Comparison of ENCODE assay signal across 8 cellular contexts in the genomic region with DNA sequence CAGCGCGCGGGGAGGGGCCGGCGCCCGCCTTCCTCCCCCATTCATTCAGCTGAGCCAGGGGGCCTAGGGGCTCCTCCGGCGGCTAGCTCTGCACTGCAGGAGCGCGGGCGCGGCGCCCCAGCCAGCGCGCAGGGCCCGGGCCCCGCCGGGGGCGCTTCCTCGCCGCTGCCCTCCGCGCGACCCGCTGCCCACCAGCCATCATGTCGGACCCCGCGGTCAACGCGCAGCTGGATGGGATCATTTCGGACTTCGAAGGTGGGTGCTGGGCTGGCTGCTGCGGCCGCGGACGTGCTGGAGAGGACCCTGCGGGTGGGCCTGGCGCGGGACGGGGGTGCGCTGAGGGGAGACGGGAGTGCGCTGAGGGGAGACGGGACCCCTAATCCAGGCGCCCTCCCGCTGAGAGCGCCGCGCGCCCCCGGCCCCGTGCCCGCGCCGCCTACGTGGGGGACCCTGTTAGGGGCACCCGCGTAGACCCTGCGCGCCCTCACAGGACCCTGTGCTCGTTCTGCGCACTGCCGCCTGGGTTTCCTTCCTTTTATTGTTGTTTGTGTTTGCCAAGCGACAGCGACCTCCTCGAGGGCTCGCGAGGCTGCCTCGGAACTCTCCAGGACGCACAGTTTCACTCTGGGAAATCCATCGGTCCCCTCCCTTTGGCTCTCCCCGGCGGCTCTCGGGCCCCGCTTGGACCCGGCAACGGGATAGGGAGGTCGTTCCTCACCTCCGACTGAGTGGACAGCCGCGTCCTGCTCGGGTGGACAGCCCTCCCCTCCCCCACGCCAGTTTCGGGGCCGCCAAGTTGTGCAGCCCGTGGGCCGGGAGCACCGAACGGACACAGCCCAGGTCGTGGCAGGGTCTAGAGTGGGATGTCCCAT.
DNase-seq lines count a peak whose midpoint lies in the region; ATAC-seq and TF ChIP-seq lines count a peak whose summit lies in the region.

No MANE protein-coding gene starts in this region.

- H3K27ac ChIP-seq in ACC112 (ENCODE audit: low read depth, low read length) (peak overlapping the region; percentile 61), RWPE1 (peak overlapping the region; percentile 73), lung (ENCODE audit: low read depth in 1 of 2, low read length in 1 of 2) (peak overlapping the region; percentile 86 to 96), tibial nerve (peak overlapping the region; percentile 79 to 95 (median 90))

- H3K9me3 ChIP-seq in lung (ENCODE audit: control insufficient read depth in 2 of 2, insufficient read depth in 1 of 2, low read length in 1 of 2): no peaks in the 10 kb centered on the region
- H3K9me3 ChIP-seq in tibial nerve: no peaks in the 10 kb centered on the region

- POLR2A ChIA-PET in RWPE1 (lab: Yijun Ruan, JAX; ENCODE audit: low non-redundant PET): no interaction called here

- H3K27me3 ChIP-seq in ACC112 (ENCODE audit: insufficient read depth, low read length): no peaks in the 10 kb centered on the region
- no peaks in the 10 kb centered on the region for H3K27me3 ChIP-seq in lung (ENCODE audit: control insufficient read depth, insufficient read depth)
- H3K27me3 ChIP-seq in tibial nerve: no peaks in the 10 kb centered on the region

- H3K79me2 ChIP-seq in ACC112 (ENCODE audit: control insufficient read depth, insufficient read depth, low read length, unreplicated experiment): peaks cover 99% of the 10 kb centered on the region

- TF ChIP-seq POLR2A in tibial nerve (IDR thresholded peaks at IDR 0.05): no peak

- TF ChIP-seq EP300 in tibial nerve (IDR thresholded peaks at IDR 0.05): no peak

- H3K4me3 ChIP-seq in ACC112 (ENCODE audit: low read depth, low read length) (peak overlapping the region; percentile 94), lung (peak overlapping the region; percentile 62), tibial nerve (peak overlapping the region; percentile 69 to 91 (median 78))

- TF ChIP-seq CTCF in RWPE1 (conservative IDR thresholded peaks at IDR 0.05; ENCODE audit: low read depth): no peak
- peak; percentile 1 for TF ChIP-seq CTCF in chondrocyte (IDR thresholded peaks at IDR 0.05)
- TF ChIP-seq CTCF in lung (IDR thresholded peaks at IDR 0.05; ENCODE audit: control extremely low read depth, extremely low read depth): no peak
- TF ChIP-seq CTCF in tibial nerve (IDR thresholded peaks at IDR 0.05): no peak

- no peak overlapping the region for H2AFZ ChIP-seq in ACC112 (ENCODE audit: low read length, unreplicated experiment)

- DNase-seq in RWPE1 (ENCODE audit: low spot score): no peak
- DNase-seq in chondrocyte (ENCODE audit: low spot score): peak; percentile 92
- DNase-seq in lung (ENCODE audit: low spot score): peak; percentile 46
- DNase-seq in tibial nerve (ENCODE audit: low spot score in 2 of 2): peak in 1 of 2 donors; percentile 52
- no peak for DNase-seq in superior temporal gyrus (ENCODE audit: extremely low spot score)
- no peak for DNase-seq in SKM-1 (lab: John Stamatoyannopoulos, UW; ENCODE audit: unreplicated experiment)

- no peaks in the 10 kb centered on the region for H3K36me3 Mint-ChIP-seq in chondrocyte (ENCODE audit: low read depth)

- ATAC-seq in GM18907 (IDR thresholded peaks at IDR 0.05; ENCODE audit: unreplicated experiment): peak; percentile 6
- ATAC-seq in lung (ENCODE audit: insufficient read depth, low FRiP score): no peak

- H3K27me3 Mint-ChIP-seq in chondrocyte (ENCODE audit: low read depth): no peaks in the 10 kb centered on the region

- peaks cover 62% of the 10 kb centered on the region for H3K4me1 Mint-ChIP-seq in chondrocyte (ENCODE audit: low read depth)

- H3K4me3 Mint-ChIP-seq in chondrocyte (ENCODE audit: unreplicated experiment): peak overlapping the region; percentile 87

- peaks cover 49% of the 10 kb centered on the region for H3K4me1 ChIP-seq in ACC112 (ENCODE audit: control insufficient read depth, insufficient read depth, low read length, unreplicated experiment)
- H3K4me1 ChIP-seq in lung (ENCODE audit: control insufficient read depth in 2 of 2, insufficient read depth in 2 of 2, low read length in 2 of 2): peaks cover 18 to 67% of the 10 kb centered on the region in 2 donors
- peaks cover 0 to 79% (median 65%) of the 10 kb centered on the region in 4 donors for H3K4me1 ChIP-seq in tibial nerve

- CTCF ChIA-PET in RWPE1 (lab: Yijun Ruan, JAX): no interaction called here

- WGBS in lung, 2 donors: 0 to 1% methylated on average over 61 to 90 of the region's 90 CpGs
- 0 to 1% methylated on average over 38 to 40 of the region's 90 CpGs for whole genome bisulfite sequencing in tibial nerve, 2 donors

- H3K36me3 ChIP-seq in ACC112 (ENCODE audit: insufficient read depth, low read length): no peaks in the 10 kb centered on the region
- peaks cover 0 to under 1% of the 10 kb centered on the region in 2 donors for H3K36me3 ChIP-seq in lung (ENCODE audit: control insufficient read depth in 2 of 2, insufficient read depth in 2 of 2, low read length in 2 of 2)
- no peaks in the 10 kb centered on the region for H3K36me3 ChIP-seq in tibial nerve

- H3K27ac Mint-ChIP-seq in chondrocyte (ENCODE audit: unreplicated experiment): peak overlapping the region; percentile 94

- no peaks in the 10 kb centered on the region for H3K9me3 Mint-ChIP-seq in chondrocyte (ENCODE audit: low read depth)

Comparison
In these comparisons a context has a peak if more than half of its experiments do, and no peak if none do; other contexts are left out.
1. DNase-seq: peak in chondrocyte (single experiment) and lung (single experiment); none in RWPE1 (single experiment), superior temporal gyrus (single experiment) and SKM-1 (single experiment).
2. Peak in every context shown above with its lines, with median percentiles within 50 percentile points of each other: H3K27ac ChIP-seq and H3K4me3 ChIP-seq.